In genomic region chr12:76936562-76937185, GRCh38 we compare ENCODE assay signal across 1 cellular context.
TF ChIP-seq lines count a peak whose summit lies in the region.

No MANE protein-coding gene starts in this region.

TF ChIP-seq in IMR-90, 13 proteins besides CTCF, POLR2A, EP300 and RAD21:
- TF ChIP-seq RCOR1 (IDR thresholded peaks at IDR 0.05; ENCODE audit: insufficient replicate concordance, low read length) (no peak), MAFK (IDR thresholded peaks at IDR 0.05; ENCODE audit: low read depth, low read length) (peak; percentile 94)
TF ChIP-seq in IMR-90: peak in this region for 1.
